In the genomic region with DNA sequence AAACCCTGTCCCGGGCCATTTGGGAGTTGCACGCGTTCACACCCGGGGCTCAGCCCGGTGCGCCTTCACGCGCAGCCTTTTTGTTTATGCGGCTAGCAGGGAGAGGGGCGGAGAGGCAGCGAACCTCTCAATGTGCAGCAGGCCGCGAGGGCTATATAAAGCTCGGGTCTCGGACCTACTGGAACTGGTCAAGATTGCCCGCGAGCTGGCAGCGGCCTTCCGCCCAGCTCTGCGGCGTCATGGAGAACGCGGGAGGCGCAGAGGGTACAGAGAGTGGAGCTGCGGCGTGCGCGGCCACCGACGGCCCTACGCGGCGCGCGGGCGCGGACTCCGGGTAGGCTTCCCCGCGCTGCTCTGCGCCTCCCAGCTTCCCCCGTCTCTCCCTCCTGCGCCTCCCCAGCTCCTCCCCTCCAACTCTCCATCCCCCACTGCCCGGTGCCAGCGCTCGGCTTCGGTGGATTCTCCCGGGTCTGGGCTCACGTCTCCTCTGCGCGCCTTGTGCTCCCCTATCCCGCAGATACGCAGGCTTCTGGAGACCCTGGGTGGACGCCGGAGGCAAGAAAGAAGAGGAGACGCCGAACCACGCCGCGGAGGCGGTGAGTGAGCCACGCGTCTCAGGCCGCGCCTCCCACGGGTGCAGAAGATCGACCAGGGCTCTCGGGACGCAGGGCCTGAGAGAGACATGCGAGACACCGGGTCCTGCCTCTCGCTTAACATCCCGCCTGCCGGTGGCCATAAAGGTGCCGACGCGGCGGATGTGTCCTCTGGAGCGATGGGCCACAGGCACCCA, we compare ENCODE assay signal across 8 cellular contexts. TPM values are rescaled to one million over a fixed set of nuclear protein-coding genes. Genes with fewer than 3 reads are reported as not detected.
DNase-seq lines count a peak whose midpoint lies in the region; ATAC-seq, FAIRE-seq and TF ChIP-seq lines count a peak whose summit lies in the region.

A gene with protein sequence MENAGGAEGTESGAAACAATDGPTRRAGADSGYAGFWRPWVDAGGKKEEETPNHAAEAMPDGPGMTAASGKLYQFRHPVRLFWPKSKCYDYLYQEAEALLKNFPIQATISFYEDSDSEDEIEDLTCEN (plus strand): TSS at position 183 of the 790 bp plus-strand sequence. CDS start 57 bp downstream, at position 240.

- no peak within 1 kb of the TSS for H3K9ac ChIP-seq in neural progenitor cell

- peak within 1 kb of the TSS; percentile 55 for H2AFZ ChIP-seq in neural progenitor cell (replicated peaks)

- TF ChIP-seq CTCF in AG09309 (IDR thresholded peaks at IDR 0.05; ENCODE audit: control insufficient read depth, insufficient read depth, low read depth, low read length, missing control alignments), result no peak
- TF ChIP-seq CTCF in neural progenitor cell (IDR thresholded peaks at IDR 0.05), result no peak
- no peak for TF ChIP-seq CTCF in HFFc6 (IDR thresholded peaks at IDR 0.05)

- H3K36me3 Mint-ChIP-seq in activated T-helper 17 cell treated with anti-CD3 and anti-CD28 coated beads, Interleukin-2, amount 50 U/mL, for 72 hours (ENCODE audit: low read depth), result no peaks in the 10 kb centered on the region
- H3K36me3 Mint-ChIP-seq in neural progenitor cell (no peaks in the 10 kb centered on the region), HFFc6 (ENCODE audit: low read depth) (no peaks in the 10 kb centered on the region)

- no peaks in the 10 kb centered on the region for H3K4me1 Mint-ChIP-seq in activated T-helper 17 cell treated with anti-CD3 and anti-CD28 coated beads, Interleukin-2, amount 50 U/mL, for 72 hours
- peaks cover 3% of the 10 kb centered on the region for H3K4me1 Mint-ChIP-seq in neural progenitor cell
- H3K4me1 Mint-ChIP-seq in HFFc6 (ENCODE audit: low read depth), result no peaks in the 10 kb centered on the region

- peaks cover 6% of the 10 kb centered on the region for H4K20me1 ChIP-seq in neural progenitor cell (ENCODE audit: low read depth)

- peaks cover 87% of the 10 kb centered on the region for H3K27me3 ChIP-seq in neural progenitor cell

- H3K4me3 Mint-ChIP-seq in activated T-helper 17 cell treated with anti-CD3 and anti-CD28 coated beads, Interleukin-2, amount 50 U/mL, for 72 hours, result peak within 1 kb of the TSS; percentile 70
- H3K4me3 Mint-ChIP-seq in neural progenitor cell, result peak within 1 kb of the TSS; percentile 75
- no peak within 1 kb of the TSS for H3K4me3 Mint-ChIP-seq in HFFc6

- no peak for DNase-seq in AG09309 (ENCODE audit: low read depth)
- DNase-seq in NCI-H146 treated with DMSO at 0.1 percent for 48 hours (lab: John Stamatoyannopoulos, UW; ENCODE audit: unreplicated experiment), result peak; percentile 68
- DNase-seq in frontal cortex (ENCODE audit: low spot score in 2 of 2), result peak; percentile 25 to 46
- peak; percentile 72 for DNase-seq in neural progenitor cell (ENCODE audit: low spot score)
- no peak for DNase-seq in HFFc6
- DNase-seq in RCC 7860 (ENCODE audit: low spot score), result no peak

- no peaks in the 10 kb centered on the region for H3K9me3 ChIP-seq in neural progenitor cell (ENCODE audit: low read depth)

- peak; percentile 63 for ATAC-seq in GM18907 (IDR thresholded peaks at IDR 0.05; ENCODE audit: unreplicated experiment)
- ATAC-seq in activated T-helper 17 cell treated with anti-CD3 and anti-CD28 coated beads, Interleukin-2, amount 50 U/mL, for 72 hours (replicated peaks), result peak; percentile 72

- FAIRE-seq in frontal cortex (lab: Jason Lieb, UNC) (no peak), RCC 7860 (lab: Jason Lieb, UNC) (no peak)

- no peaks in the 10 kb centered on the region for H3F3A ChIP-seq in neural progenitor cell (ENCODE audit: low read depth)

- H3K4me3 ChIP-seq in AG09309 (ENCODE audit: control insufficient read depth, low read depth, low read length) (peak within 1 kb of the TSS; percentile 58), neural progenitor cell (peak within 1 kb of the TSS; percentile 59)

- no peaks in the 10 kb centered on the region for H3K36me3 ChIP-seq in neural progenitor cell

- H3K27ac Mint-ChIP-seq in activated T-helper 17 cell treated with anti-CD3 and anti-CD28 coated beads, Interleukin-2, amount 50 U/mL, for 72 hours, result no peak within 1 kb of the TSS
- no peak within 1 kb of the TSS for H3K27ac Mint-ChIP-seq in neural progenitor cell
- no peak within 1 kb of the TSS for H3K27ac Mint-ChIP-seq in HFFc6

- H3K27me3 Mint-ChIP-seq in activated T-helper 17 cell treated with anti-CD3 and anti-CD28 coated beads, Interleukin-2, amount 50 U/mL, for 72 hours, result peaks cover 63% of the 10 kb centered on the region
- H3K27me3 Mint-ChIP-seq in neural progenitor cell (ENCODE audit: insufficient read depth, low read depth), result peaks cover 32% of the 10 kb centered on the region
- peaks cover 13% of the 10 kb centered on the region; the same call in 1 of the 2 replicates for H3K27me3 Mint-ChIP-seq in HFFc6 (ENCODE audit: insufficient read depth)

- no peaks in the 10 kb centered on the region for H3K79me2 ChIP-seq in neural progenitor cell (ENCODE audit: low read depth)

- no peak within 1 kb of the TSS for H3K27ac ChIP-seq in neural progenitor cell

- peak within 1 kb of the TSS; percentile 89 for H3K4me2 ChIP-seq in neural progenitor cell

- peaks cover 4% of the 10 kb centered on the region for H3K4me1 ChIP-seq in neural progenitor cell

- H3K9me3 Mint-ChIP-seq in activated T-helper 17 cell treated with anti-CD3 and anti-CD28 coated beads, Interleukin-2, amount 50 U/mL, for 72 hours, result no peaks in the 10 kb centered on the region
- H3K9me3 Mint-ChIP-seq in neural progenitor cell, result no peaks in the 10 kb centered on the region
- H3K9me3 Mint-ChIP-seq in HFFc6, result no peaks in the 10 kb centered on the region

RNA-seq across cellular contexts. Expression of the gene that starts here (rescaled TPM):
- not detected for total RNA-seq in activated T-helper 17 cell treated with anti-CD3 and anti-CD28 coated beads, Interleukin-2, amount 50 U/mL, for 72 hours
- total RNA-seq in frontal cortex, result 21.6 TPM
- total RNA-seq in neural progenitor cell (ENCODE audit: low replicate concordance), result not detected in 2 replicates
- not detected for total RNA-seq in HFFc6 (2021; fragmentation: NEBNext Ultra II Directional; extraction: Animal tissue kit (Norgen Biotek cat#: 25700))

Comparison
In these comparisons a context has a peak if more than half of its experiments do, and no peak if none do; other contexts are left out.
1. RNA of the gene that starts here (total RNA-seq): 21.6 TPM in frontal cortex (single experiment); not detected in activated T-helper 17 cell treated with anti-CD3 and anti-CD28 coated beads, Interleukin-2, amount 50 U/mL, for 72 hours, not detected in neural progenitor cell and not detected in HFFc6; every median in the first group is over 10 times any median in the second.
2. Peak in ATAC-seq in activated T-helper 17 cell treated with anti-CD3 and anti-CD28 coated beads, Interleukin-2, amount 50 U/mL, for 72 hours; RNA of the gene not detected or under 1 TPM.
3. Peak in DNase-seq, H3K4me3 ChIP-seq and H3K4me2 ChIP-seq in neural progenitor cell; RNA of the gene not detected or under 1 TPM.
4. DNase-seq: peak in NCI-H146 treated with DMSO at 0.1 percent for 48 hours (single experiment) and frontal cortex (2 of 2); none in AG09309 (single experiment), HFFc6 (single experiment) and RCC 7860 (single experiment).